Comparison of ENCODE assay signal across 20 cellular contexts in genomic region chr20:37741055-37741454, GRCh38. TPM values are rescaled to one million over a fixed set of nuclear protein-coding genes. Genes with fewer than 3 reads are reported as not detected.
DNase-seq lines count a peak whose midpoint lies in the region; FAIRE-seq and TF ChIP-seq lines count a peak whose summit lies in the region.
"Had no signal": no experiment of that assay in that cellular context is flagged by ENCODE, and none has a peak within 500 bp of the region (broad histone marks: within the 10 kb centered on the region; RNA-seq: fewer than 3 reads in every experiment).

No MANE protein-coding gene starts in this region.

- DNase-seq in H54 (ENCODE audit: insufficient read length, low spot score) (peak; percentile 21), SJCRH30 (peak in 1 of 2 experiments; percentile 31), epithelial cell of prostate (ENCODE audit: low read depth, low spot score) (peak; percentile 5), osteocyte (ENCODE audit: extremely low spot score, unreplicated experiment) (no peak), NCI-H1105 treated with DMSO at 0.1 percent for 48 hours (lab: John Stamatoyannopoulos, UW) (no peak), frontal cortex (ENCODE audit: low spot score in 2 of 2) (no peak), inferior parietal cortex (ENCODE audit: extremely low spot score) (no peak)
- no peak for DNase-seq in activated CD4-positive, alpha-beta T cell treated with anti-CD3 and anti-CD28 coated beads, Interleukin-2, amount 10 ng/mL, durations not matched to agents 7 days and 5 days
- DNase-seq: activated CD8-positive, alpha-beta T cell treated with anti-CD3 and anti-CD28 coated beads for 36 hours; activated T-cell treated with anti-CD3 and anti-CD28 coated beads, Interleukin-2, amount 50 U/mL, for 72 hours; Calu3; GF-D8; heart right ventricle; KG1; NCI-H1436; NCI-H446; pancreas; stimulated activated CD4-positive, alpha-beta T cell treated with anti-CD3 and anti-CD28 coated beads, Interleukin-12 subunit alpha, Interleukin-12 subunit beta, amount 100 ng/mL, for 4 hours; stimulated activated naive CD8-positive, alpha-beta T cell treated with anti-CD3 and anti-CD28 coated beads, Interleukin-15, amount 100 ng/mL, for 72 hours had no signal

- H3K27ac ChIP-seq in SJCRH30 (peak overlapping the region; percentile 69), epithelial cell of prostate (no peak overlapping the region)
- H3K27ac ChIP-seq: pancreas had no signal

- FAIRE-seq in H54 (lab: Jason Lieb, UNC) (no peak), frontal cortex (lab: Jason Lieb, UNC) (no peak)
- FAIRE-seq: colon, pancreas had no signal

- no peak overlapping the region for H3K4me3 ChIP-seq in SJCRH30
- H3K4me3 ChIP-seq: heart right ventricle, pancreas had no signal

- peaks cover 45% of the 10 kb centered on the region for H3K36me3 ChIP-seq in SJCRH30

- TF ChIP-seq POLR2A in H54 (IDR thresholded peaks at IDR 0.05; ENCODE audit: low read depth, low read length): no peak

- no peaks in the 10 kb centered on the region for H3K9me3 Mint-ChIP-seq in osteocyte (ENCODE audit: unreplicated experiment)
- H3K9me3 Mint-ChIP-seq in activated CD4-positive, alpha-beta T cell treated with anti-CD3 and anti-CD28 coated beads, Interleukin-2, amount 10 ng/mL, durations not matched to agents 7 days and 5 days: no peaks in the 10 kb centered on the region
- H3K9me3 Mint-ChIP-seq: activated CD8-positive, alpha-beta T cell treated with anti-CD3 and anti-CD28 coated beads for 36 hours; activated T-cell treated with anti-CD3 and anti-CD28 coated beads, Interleukin-2, amount 50 U/mL, for 72 hours; stimulated activated naive CD8-positive, alpha-beta T cell treated with anti-CD3 and anti-CD28 coated beads, Interleukin-15, amount 100 ng/mL, for 72 hours had no signal

- H3K4me1 Mint-ChIP-seq in osteocyte (ENCODE audit: unreplicated experiment): peaks cover 27% of the 10 kb centered on the region
- peaks cover 25% of the 10 kb centered on the region for H3K4me1 Mint-ChIP-seq in activated CD4-positive, alpha-beta T cell treated with anti-CD3 and anti-CD28 coated beads, Interleukin-2, amount 10 ng/mL, durations not matched to agents 7 days and 5 days

- no peak overlapping the region for H3K4me3 Mint-ChIP-seq in osteocyte (ENCODE audit: unreplicated experiment)
- H3K4me3 Mint-ChIP-seq in activated CD4-positive, alpha-beta T cell treated with anti-CD3 and anti-CD28 coated beads, Interleukin-2, amount 10 ng/mL, durations not matched to agents 7 days and 5 days: no peak overlapping the region
- H3K4me3 Mint-ChIP-seq: activated CD8-positive, alpha-beta T cell treated with anti-CD3 and anti-CD28 coated beads for 36 hours; activated T-cell treated with anti-CD3 and anti-CD28 coated beads, Interleukin-2, amount 50 U/mL, for 72 hours; stimulated activated naive CD8-positive, alpha-beta T cell treated with anti-CD3 and anti-CD28 coated beads, Interleukin-15, amount 100 ng/mL, for 72 hours had no signal

- POLR2A ChIA-PET in activated CD4-positive, alpha-beta T cell treated with anti-CD3 and anti-CD28 coated beads, Interleukin-2, amount 10 ng/mL, durations not matched to agents 7 days and 5 days (lab: Charles Lee): no interaction called here

- no peaks in the 10 kb centered on the region for H3K27me3 ChIP-seq in SJCRH30
- H3K27me3 ChIP-seq: heart right ventricle, pancreas had no signal

- no peaks in the 10 kb centered on the region for H3K27me3 Mint-ChIP-seq in osteocyte (ENCODE audit: unreplicated experiment)
- no peaks in the 10 kb centered on the region for H3K27me3 Mint-ChIP-seq in activated CD4-positive, alpha-beta T cell treated with anti-CD3 and anti-CD28 coated beads, Interleukin-2, amount 10 ng/mL, durations not matched to agents 7 days and 5 days
- H3K27me3 Mint-ChIP-seq: activated CD8-positive, alpha-beta T cell treated with anti-CD3 and anti-CD28 coated beads for 36 hours; stimulated activated naive CD8-positive, alpha-beta T cell treated with anti-CD3 and anti-CD28 coated beads, Interleukin-15, amount 100 ng/mL, for 72 hours had no signal

- H3K4me1 ChIP-seq in SJCRH30: peaks cover 27% of the 10 kb centered on the region
- H3K4me1 ChIP-seq: pancreas had no signal

- H3K36me3 Mint-ChIP-seq in osteocyte (ENCODE audit: unreplicated experiment): peaks cover 28% of the 10 kb centered on the region
- H3K36me3 Mint-ChIP-seq in activated CD4-positive, alpha-beta T cell treated with anti-CD3 and anti-CD28 coated beads, Interleukin-2, amount 10 ng/mL, durations not matched to agents 7 days and 5 days (ENCODE audit: low read depth): peaks cover 33% of the 10 kb centered on the region

- no peak for TF ChIP-seq CTCF in osteocyte (IDR thresholded peaks at IDR 0.05)

- H3K9me3 ChIP-seq in SJCRH30 (replicated peaks): peaks cover 3% of the 10 kb centered on the region; the same call in 1 of the 2 replicates
- H3K9me3 ChIP-seq: pancreas had no signal

- H3K27ac Mint-ChIP-seq in osteocyte (ENCODE audit: unreplicated experiment): peak overlapping the region; percentile 79
- no peak overlapping the region for H3K27ac Mint-ChIP-seq in activated CD4-positive, alpha-beta T cell treated with anti-CD3 and anti-CD28 coated beads, Interleukin-2, amount 10 ng/mL, durations not matched to agents 7 days and 5 days
- H3K27ac Mint-ChIP-seq: activated CD8-positive, alpha-beta T cell treated with anti-CD3 and anti-CD28 coated beads for 36 hours; activated T-cell treated with anti-CD3 and anti-CD28 coated beads, Interleukin-2, amount 50 U/mL, for 72 hours; stimulated activated naive CD8-positive, alpha-beta T cell treated with anti-CD3 and anti-CD28 coated beads, Interleukin-15, amount 100 ng/mL, for 72 hours had no signal

- CTCF ChIA-PET in activated CD4-positive, alpha-beta T cell treated with anti-CD3 and anti-CD28 coated beads, Interleukin-2, amount 10 ng/mL, durations not matched to agents 7 days and 5 days (lab: Charles Lee): no interaction called here

RNA-seq across cellular contexts. Expression of gene CTNNBL1, which starts 47.2 kb away (rescaled TPM):
- 85.2 and 89.5 TPM in 2 replicates for total RNA-seq in SJCRH30 (2014; rRNA removed; shearing (Covaris generic))
- total RNA-seq in osteocyte: 43.4 and 52.5 TPM in 2 replicates
- 10 to 100 TPM; 75.1 to 81.8 TPM for total RNA-seq in activated CD4-positive, alpha-beta T cell treated with anti-CD3 and anti-CD28 coated beads, Interleukin-2, amount 10 ng/mL, durations not matched to agents 7 days and 5 days
- 61.1 TPM for total RNA-seq in frontal cortex

Comparison
In these comparisons a context has a peak if more than half of its experiments do, and no peak if none do; other contexts are left out.
1. DNase-seq: peak in H54 (single experiment) and epithelial cell of prostate (single experiment); none in osteocyte (single experiment), NCI-H1105 treated with DMSO at 0.1 percent for 48 hours (single experiment), activated CD4-positive, alpha-beta T cell treated with anti-CD3 and anti-CD28 coated beads, Interleukin-2, amount 10 ng/mL, durations not matched to agents 7 days and 5 days (single experiment), frontal cortex (0 of 2) and inferior parietal cortex (single experiment).